In genomic region chr1:41432481-41433280, GRCh38 we compare ENCODE assay signal across 8 cellular contexts. TPM values are rescaled to one million over a fixed set of nuclear protein-coding genes. Genes with fewer than 3 reads are reported as not detected.
DNase-seq lines count a peak whose midpoint lies in the region; ATAC-seq, FAIRE-seq and TF ChIP-seq lines count a peak whose summit lies in the region.

No MANE protein-coding gene starts in this region.

- TF ChIP-seq CTCF in osteoblast (IDR thresholded peaks at IDR 0.05; ENCODE audit: extremely low read depth, low read depth, low read length) = peak; percentile 95
- TF ChIP-seq CTCF in suprapubic skin (IDR thresholded peaks at IDR 0.05) = peak; percentile 87 to 94

- H3K4me3 ChIP-seq in SJSA1 (peak overlapping the region; percentile 19), osteoblast (ENCODE audit: insufficient read depth, low read length) (peak overlapping the region; percentile 55), suprapubic skin (no peak overlapping the region)

- no peak for TF ChIP-seq POLR2A in suprapubic skin (IDR thresholded peaks at IDR 0.05)

- no peak for TF ChIP-seq EP300 in suprapubic skin (IDR thresholded peaks at IDR 0.05)

- H3K27me3 ChIP-seq in SJSA1 (replicated peaks) (no peaks in the 10 kb centered on the region), osteoblast (ENCODE audit: insufficient read depth, low read length) (peaks cover 10% of the 10 kb centered on the region), suprapubic skin (peaks cover 3% of the 10 kb centered on the region)

- H3K9me3 ChIP-seq in SJSA1 (replicated peaks) (no peaks in the 10 kb centered on the region), osteoblast (ENCODE audit: low read depth, low read length) (no peaks in the 10 kb centered on the region), suprapubic skin (no peaks in the 10 kb centered on the region)

- H4K20me1 ChIP-seq in osteoblast (ENCODE audit: insufficient read depth, low read length) = no peaks in the 10 kb centered on the region

- peak overlapping the region; percentile 37 for H3K27ac ChIP-seq in SJSA1
- no peak overlapping the region for H3K27ac ChIP-seq in osteoblast (ENCODE audit: low read depth, low read length)
- no peak overlapping the region for H3K27ac ChIP-seq in suprapubic skin

- in situ Hi-C loops in KBM-7 (cut with MboI; ENCODE audit: low pct_unique_long_range_greater_than_20kb, low sequenced_read_pairs) = no loop called here

- FAIRE-seq in G401.6 (lab: Jason Lieb, UNC) = peak; percentile 6

- peak; percentile 85 for DNase-seq in KBM-7
- peak; percentile 98 for DNase-seq in SJSA1 (ENCODE audit: low read depth in 1 of 2, low spot score in 2 of 2)
- peak; percentile 60 for DNase-seq in activated gamma-delta T cell treated with Interleukin-2 at 50 U/mL for 16 hours
- peak; percentile 84 for DNase-seq in globus pallidus (ENCODE audit: low spot score)
- peak; percentile 99 for DNase-seq in osteoblast (ENCODE audit: insufficient read length, low spot score, missing footprints)
- peak; percentile 92 to 93 for DNase-seq in suprapubic skin (ENCODE audit: low spot score in 2 of 2)

- no peak for ATAC-seq in GM21717 (IDR thresholded peaks at IDR 0.05; ENCODE audit: unreplicated experiment)

- no peaks in the 10 kb centered on the region for H3K79me2 ChIP-seq in osteoblast (ENCODE audit: insufficient read depth, low read length)

- WGBS in suprapubic skin = 64% methylated on average over 9 of the region's 17 CpGs

- peak overlapping the region; percentile 81 for H3K4me2 ChIP-seq in osteoblast (ENCODE audit: insufficient read depth, low read length)

- H3K4me1 ChIP-seq in SJSA1 (replicated peaks) = peaks cover 58% of the 10 kb centered on the region
- peaks cover 23% of the 10 kb centered on the region for H3K4me1 ChIP-seq in osteoblast (ENCODE audit: insufficient read depth, low read length)
- H3K4me1 ChIP-seq in suprapubic skin = peaks cover 30% of the 10 kb centered on the region

- H3K36me3 ChIP-seq in SJSA1 (no peaks in the 10 kb centered on the region), osteoblast (ENCODE audit: insufficient read depth, low read length) (no peaks in the 10 kb centered on the region), suprapubic skin (no peaks in the 10 kb centered on the region)

- H2AFZ ChIP-seq in osteoblast (ENCODE audit: low read length) = peak overlapping the region; percentile 82

RNA-seq across cellular contexts. Expression of gene EDN2, which starts 51.8 kb away (rescaled TPM):
- total RNA-seq in SJSA1 (2014; rRNA removed; shearing (Covaris generic)) = 3.0 and 6.7 TPM in 2 replicates
- total RNA-seq in osteoblast (not detected in 2 replicates), suprapubic skin (10 to 100 TPM in 1 of 4 donors, 1 to 10 TPM in 3; 2.3 to 10.2 (median 8.3) TPM)
